ENCODE assay signal across 1 cellular context in genomic region chr11:117223741-117224685, GRCh38.
TF ChIP-seq lines count a peak whose summit lies in the region.

No MANE protein-coding gene starts in this region.

TF ChIP-seq in K562, 482 proteins besides CTCF, POLR2A, EP300 and RAD21 (continues in another document):
- TF ChIP-seq RB1 (IDR thresholded peaks at IDR 0.05; ENCODE audit: low read depth) (0 out of 2 replicates have a peak, but pooled peaks have one; percentile 44), IRF2 (CRISPR knock-in tag; IDR thresholded peaks at IDR 0.05) (no peak), GTF2A2 (tag; IDR thresholded peaks at IDR 0.05) (no peak), HOXB6 (CRISPR knock-in tag; IDR thresholded peaks at IDR 0.05; ENCODE audit: borderline replicate concordance) (no peak), ZNF146 (CRISPR knock-in tag; IDR thresholded peaks at IDR 0.05; ENCODE audit: unreplicated experiment) (no peak), ZNF174 (CRISPR knock-in tag; IDR thresholded peaks at IDR 0.05) (no peak), ZNF77 (CRISPR knock-in tag; IDR thresholded peaks at IDR 0.05) (no peak), TEAD2 (tag; IDR thresholded peaks at IDR 0.05) (no peak), NR4A1 (CRISPR knock-in tag; IDR thresholded peaks at IDR 0.05) (no peak), NR4A1 (tag; IDR thresholded peaks at IDR 0.05) (no peak; the same call in 1 of the 2 replicates), SMARCA4 (IDR thresholded peaks at IDR 0.05) (peak; percentile 93), TCF7L2 (IDR thresholded peaks at IDR 0.05; ENCODE audit: low read depth, low read length) (no peak), ZNF586 (CRISPR knock-in tag; conservative IDR thresholded peaks at IDR 0.05) (no peak), KAT7 (CRISPR knock-in tag; IDR thresholded peaks at IDR 0.05; ENCODE audit: borderline replicate concordance) (no peak), GMEB1 (CRISPR knock-in tag; IDR thresholded peaks at IDR 0.05) (no peak), FOXK1 (CRISPR knock-in tag; IDR thresholded peaks at IDR 0.05; ENCODE audit: borderline replicate concordance) (no peak), PTTG1 (tag; IDR thresholded peaks at IDR 0.05; ENCODE audit: low read depth) (no peak), SAFB (IDR thresholded peaks at IDR 0.05; ENCODE audit: borderline replicate concordance, low read depth, low read length) (no peak), HNRNPL (IDR thresholded peaks at IDR 0.05; ENCODE audit: low read depth, low read length) (no peak), CBFA2T2 (conservative IDR thresholded peaks at IDR 0.05) (peak; percentile 97), DACH1 (IDR thresholded peaks at IDR 0.05; ENCODE audit: partially characterized antibody) (peak; percentile 29), MTA3 (IDR thresholded peaks at IDR 0.05; ENCODE audit: borderline replicate concordance) (peak; percentile 62; the same call in 1 of the 2 replicates), POLR3A (IDR thresholded peaks at IDR 0.05; ENCODE audit: borderline replicate concordance, extremely low read depth, insufficient read depth, insufficient read length) (no peak), HDGF (IDR thresholded peaks at IDR 0.05) (no peak), CEBPB (tag; IDR thresholded peaks at IDR 0.05) (no peak), ZNF133 (CRISPR knock-in tag; IDR thresholded peaks at IDR 0.05) (no peak), PHB2 (IDR thresholded peaks at IDR 0.05; ENCODE audit: low read depth) (peak; percentile 79), HINFP (tag; conservative IDR thresholded peaks at IDR 0.05; ENCODE audit: low read depth) (no peak), STAT5A (IDR thresholded peaks at IDR 0.05; ENCODE audit: borderline replicate concordance, low read length) (peak; percentile 90), ZNF76 (CRISPR knock-in tag; IDR thresholded peaks at IDR 0.05; ENCODE audit: borderline replicate concordance) (no peak), SP1 (CRISPR knock-in tag; IDR thresholded peaks at IDR 0.05) (0 out of 2 replicates have a peak, but pooled peaks have one; percentile 19), KHSRP (IDR thresholded peaks at IDR 0.05) (no peak), SIN3B (IDR thresholded peaks at IDR 0.05; ENCODE audit: low read depth) (no peak), ZNF407 (IDR thresholded peaks at IDR 0.05; ENCODE audit: low read depth) (no peak), ARID1B (IDR thresholded peaks at IDR 0.05) (peak; percentile 97), U2AF2 (optimal IDR thresholded peaks at IDR 0.05; ENCODE audit: low read depth, low read length) (no peak), MBD2 (IDR thresholded peaks at IDR 0.05; ENCODE audit: borderline replicate concordance, low read depth) (0 out of 2 replicates have a peak, but pooled peaks have one; percentile 45), HMGN3 (IDR thresholded peaks at IDR 0.05; ENCODE audit: borderline replicate concordance, extremely low read depth, insufficient read length, low read depth, low read length) (no peak), NFE2L1 (tag; IDR thresholded peaks at IDR 0.05; ENCODE audit: borderline replicate concordance, low read depth) (no peak), SNAPC5 (CRISPR knock-in tag; IDR thresholded peaks at IDR 0.05) (no peak)
- TF ChIP-seq, protein P1, sequence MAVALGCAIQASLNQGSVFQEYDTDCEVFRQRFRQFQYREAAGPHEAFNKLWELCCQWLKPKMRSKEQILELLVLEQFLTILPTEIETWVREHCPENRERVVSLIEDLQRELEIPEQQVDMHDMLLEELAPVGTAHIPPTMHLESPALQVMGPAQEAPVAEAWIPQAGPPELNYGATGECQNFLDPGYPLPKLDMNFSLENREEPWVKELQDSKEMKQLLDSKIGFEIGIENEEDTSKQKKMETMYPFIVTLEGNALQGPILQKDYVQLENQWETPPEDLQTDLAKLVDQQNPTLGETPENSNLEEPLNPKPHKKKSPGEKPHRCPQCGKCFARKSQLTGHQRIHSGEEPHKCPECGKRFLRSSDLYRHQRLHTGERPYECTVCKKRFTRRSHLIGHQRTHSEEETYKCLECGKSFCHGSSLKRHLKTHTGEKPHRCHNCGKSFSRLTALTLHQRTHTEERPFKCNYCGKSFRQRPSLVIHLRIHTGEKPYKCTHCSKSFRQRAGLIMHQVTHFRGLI (CRISPR knock-in tag; IDR thresholded peaks at IDR 0.05) = no peak
- TF ChIP-seq, protein P2, sequence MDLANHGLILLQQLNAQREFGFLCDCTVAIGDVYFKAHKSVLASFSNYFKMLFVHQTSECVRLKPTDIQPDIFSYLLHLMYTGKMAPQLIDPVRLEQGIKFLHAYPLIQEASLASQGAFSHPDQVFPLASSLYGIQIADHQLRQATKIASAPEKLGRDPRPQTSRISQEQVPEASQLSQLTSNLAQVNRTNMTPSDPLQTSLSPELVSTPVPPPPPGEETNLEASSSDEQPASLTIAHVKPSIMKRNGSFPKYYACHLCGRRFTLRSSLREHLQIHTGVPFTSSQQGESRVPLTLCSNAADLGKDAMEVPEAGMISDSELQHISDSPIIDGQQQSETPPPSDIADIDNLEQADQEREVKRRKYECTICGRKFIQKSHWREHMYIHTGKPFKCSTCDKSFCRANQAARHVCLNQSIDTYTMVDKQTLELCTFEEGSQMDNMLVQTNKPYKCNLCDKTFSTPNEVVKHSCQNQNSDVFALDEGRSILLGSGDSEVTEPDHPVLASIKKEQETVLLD (IDR thresholded peaks at IDR 0.05) = peak; percentile 62; the same call in 1 of the 2 replicates
- TF ChIP-seq, protein P3, sequence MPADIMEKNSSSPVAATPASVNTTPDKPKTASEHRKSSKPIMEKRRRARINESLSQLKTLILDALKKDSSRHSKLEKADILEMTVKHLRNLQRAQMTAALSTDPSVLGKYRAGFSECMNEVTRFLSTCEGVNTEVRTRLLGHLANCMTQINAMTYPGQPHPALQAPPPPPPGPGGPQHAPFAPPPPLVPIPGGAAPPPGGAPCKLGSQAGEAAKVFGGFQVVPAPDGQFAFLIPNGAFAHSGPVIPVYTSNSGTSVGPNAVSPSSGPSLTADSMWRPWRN (IDR thresholded peaks at IDR 0.05; ENCODE audit: low read depth) = no peak
- TF ChIP-seq, protein P4, sequence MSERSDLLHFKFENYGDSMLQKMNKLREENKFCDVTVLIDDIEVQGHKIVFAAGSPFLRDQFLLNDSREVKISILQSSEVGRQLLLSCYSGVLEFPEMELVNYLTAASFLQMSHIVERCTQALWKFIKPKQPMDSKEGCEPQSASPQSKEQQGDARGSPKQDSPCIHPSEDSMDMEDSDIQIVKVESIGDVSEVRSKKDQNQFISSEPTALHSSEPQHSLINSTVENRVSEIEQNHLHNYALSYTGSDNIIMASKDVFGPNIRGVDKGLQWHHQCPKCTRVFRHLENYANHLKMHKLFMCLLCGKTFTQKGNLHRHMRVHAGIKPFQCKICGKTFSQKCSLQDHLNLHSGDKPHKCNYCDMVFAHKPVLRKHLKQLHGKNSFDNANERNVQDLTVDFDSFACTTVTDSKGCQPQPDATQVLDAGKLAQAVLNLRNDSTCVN (CRISPR knock-in tag; IDR thresholded peaks at IDR 0.05) = no peak
- TF ChIP-seq, protein P5, sequence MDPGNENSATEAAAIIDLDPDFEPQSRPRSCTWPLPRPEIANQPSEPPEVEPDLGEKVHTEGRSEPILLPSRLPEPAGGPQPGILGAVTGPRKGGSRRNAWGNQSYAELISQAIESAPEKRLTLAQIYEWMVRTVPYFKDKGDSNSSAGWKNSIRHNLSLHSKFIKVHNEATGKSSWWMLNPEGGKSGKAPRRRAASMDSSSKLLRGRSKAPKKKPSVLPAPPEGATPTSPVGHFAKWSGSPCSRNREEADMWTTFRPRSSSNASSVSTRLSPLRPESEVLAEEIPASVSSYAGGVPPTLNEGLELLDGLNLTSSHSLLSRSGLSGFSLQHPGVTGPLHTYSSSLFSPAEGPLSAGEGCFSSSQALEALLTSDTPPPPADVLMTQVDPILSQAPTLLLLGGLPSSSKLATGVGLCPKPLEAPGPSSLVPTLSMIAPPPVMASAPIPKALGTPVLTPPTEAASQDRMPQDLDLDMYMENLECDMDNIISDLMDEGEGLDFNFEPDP (CRISPR knock-in tag; IDR thresholded peaks at IDR 0.05) = no peak
- TF ChIP-seq, protein P6, sequence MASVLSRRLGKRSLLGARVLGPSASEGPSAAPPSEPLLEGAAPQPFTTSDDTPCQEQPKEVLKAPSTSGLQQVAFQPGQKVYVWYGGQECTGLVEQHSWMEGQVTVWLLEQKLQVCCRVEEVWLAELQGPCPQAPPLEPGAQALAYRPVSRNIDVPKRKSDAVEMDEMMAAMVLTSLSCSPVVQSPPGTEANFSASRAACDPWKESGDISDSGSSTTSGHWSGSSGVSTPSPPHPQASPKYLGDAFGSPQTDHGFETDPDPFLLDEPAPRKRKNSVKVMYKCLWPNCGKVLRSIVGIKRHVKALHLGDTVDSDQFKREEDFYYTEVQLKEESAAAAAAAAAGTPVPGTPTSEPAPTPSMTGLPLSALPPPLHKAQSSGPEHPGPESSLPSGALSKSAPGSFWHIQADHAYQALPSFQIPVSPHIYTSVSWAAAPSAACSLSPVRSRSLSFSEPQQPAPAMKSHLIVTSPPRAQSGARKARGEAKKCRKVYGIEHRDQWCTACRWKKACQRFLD (CRISPR knock-in tag; IDR thresholded peaks at IDR 0.05) = no peak
- TF ChIP-seq, protein P7, sequence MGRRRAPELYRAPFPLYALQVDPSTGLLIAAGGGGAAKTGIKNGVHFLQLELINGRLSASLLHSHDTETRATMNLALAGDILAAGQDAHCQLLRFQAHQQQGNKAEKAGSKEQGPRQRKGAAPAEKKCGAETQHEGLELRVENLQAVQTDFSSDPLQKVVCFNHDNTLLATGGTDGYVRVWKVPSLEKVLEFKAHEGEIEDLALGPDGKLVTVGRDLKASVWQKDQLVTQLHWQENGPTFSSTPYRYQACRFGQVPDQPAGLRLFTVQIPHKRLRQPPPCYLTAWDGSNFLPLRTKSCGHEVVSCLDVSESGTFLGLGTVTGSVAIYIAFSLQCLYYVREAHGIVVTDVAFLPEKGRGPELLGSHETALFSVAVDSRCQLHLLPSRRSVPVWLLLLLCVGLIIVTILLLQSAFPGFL (CRISPR knock-in tag; IDR thresholded peaks at IDR 0.05) = no peak
